9 cellular contexts compared by ENCODE assay signal in the genomic region with DNA sequence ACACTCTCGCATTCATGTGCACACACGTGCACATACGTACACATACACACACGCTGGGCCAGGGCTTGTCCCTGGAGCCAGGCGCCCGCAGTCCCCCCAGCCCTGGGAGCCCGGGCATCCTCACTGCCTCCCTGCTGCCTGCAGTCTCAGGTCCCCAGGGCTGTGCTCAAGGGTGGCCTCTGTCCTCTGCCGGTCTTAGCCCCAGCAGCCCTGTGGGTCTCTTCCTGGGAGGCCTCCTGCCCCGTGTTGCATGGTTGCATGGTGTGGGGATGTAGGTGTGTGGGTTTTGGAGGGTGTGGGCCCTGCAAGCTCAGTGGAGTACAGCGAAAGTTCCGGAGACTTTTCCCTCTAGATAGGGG.
A peak's percentile ranks its signal among the peaks of the same experiment; 100 is the strongest.
DNase-seq lines count a peak whose midpoint lies in the region; ATAC-seq and TF ChIP-seq lines count a peak whose summit lies in the region.
"Had no signal": no experiment of that assay in that cellular context is flagged by ENCODE, and none has a peak within 500 bp of the region (broad histone marks: within the 10 kb centered on the region; RNA-seq: fewer than 3 reads in every experiment).

No MANE protein-coding gene starts in this region.

- H3K4me3 Mint-ChIP-seq in CD4-positive, alpha-beta T cell, result peak overlapping the region; percentile 88
- H3K4me3 Mint-ChIP-seq in HFFc6 (peak overlapping the region; percentile 57), osteocyte (ENCODE audit: unreplicated experiment) (no peak overlapping the region)
- peak overlapping the region; percentile 80 for H3K4me3 Mint-ChIP-seq in activated naive CD8-positive, alpha-beta T cell treated with anti-CD3 and anti-CD28 coated beads, Interleukin-2, amount 50 U/mL, for 24 hours
- peak overlapping the region in 9 of 10 donors; percentile 73 to 90 (median 85) for H3K4me3 Mint-ChIP-seq in naive thymus-derived CD8-positive, alpha-beta T cell

- no peaks in the 10 kb centered on the region for H3K27me3 ChIP-seq in CD4-positive, alpha-beta T cell (ENCODE audit: control insufficient read depth, insufficient read depth, low read length)
- H3K27me3 ChIP-seq: brain microvascular endothelial cell had no signal

- H3K27ac Mint-ChIP-seq in CD4-positive, alpha-beta T cell, result peak overlapping the region; percentile 28
- H3K27ac Mint-ChIP-seq in HFFc6 (no peak overlapping the region), osteocyte (ENCODE audit: unreplicated experiment) (no peak overlapping the region)
- peak overlapping the region; percentile 76 for H3K27ac Mint-ChIP-seq in activated naive CD8-positive, alpha-beta T cell treated with anti-CD3 and anti-CD28 coated beads, Interleukin-2, amount 50 U/mL, for 24 hours
- peak overlapping the region in 5 of 10 donors; percentile 80 to 93 (median 84) for H3K27ac Mint-ChIP-seq in naive thymus-derived CD8-positive, alpha-beta T cell

- ATAC-seq in CD4-positive, alpha-beta T cell (ENCODE audit: poor library complexity), result no peak
- no peak for ATAC-seq in activated naive CD8-positive, alpha-beta T cell treated with anti-CD3 and anti-CD28 coated beads, Interleukin-2, amount 50 U/mL, for 24 hours
- ATAC-seq in naive thymus-derived CD8-positive, alpha-beta T cell, result no peak
- ATAC-seq in GM21529 (IDR thresholded peaks at IDR 0.05; ENCODE audit: unreplicated experiment), result no peak

- CTCF ChIA-PET in CD4-positive, alpha-beta T cell (lab: Charles Lee), result no interaction called here

- H3K36me3 Mint-ChIP-seq in CD4-positive, alpha-beta T cell (ENCODE audit: low read depth), result no peaks in the 10 kb centered on the region
- H3K36me3 Mint-ChIP-seq in HFFc6 (ENCODE audit: low read depth), result no peaks in the 10 kb centered on the region
- H3K36me3 Mint-ChIP-seq in activated naive CD8-positive, alpha-beta T cell treated with anti-CD3 and anti-CD28 coated beads, Interleukin-2, amount 50 U/mL, for 24 hours (ENCODE audit: low read depth), result no peaks in the 10 kb centered on the region
- H3K36me3 Mint-ChIP-seq in naive thymus-derived CD8-positive, alpha-beta T cell, result no peaks in the 10 kb centered on the region
- H3K36me3 Mint-ChIP-seq in osteocyte (ENCODE audit: unreplicated experiment), result no peaks in the 10 kb centered on the region

- POLR2A ChIA-PET in CD4-positive, alpha-beta T cell (lab: Charles Lee), result interaction anchor here (2.7 kb wide), 1 partner anchor 14 kb away, joined by 9 read pairs; no protein-coding TSS in a partner anchor
- POLR2A ChIA-PET in naive thymus-derived CD8-positive, alpha-beta T cell (lab: Charles Lee), result interaction anchor here (2.0 kb wide), 1 partner anchor 14 kb away, joined by 14 read pairs; no protein-coding TSS in a partner anchor

- H3K27me3 Mint-ChIP-seq in CD4-positive, alpha-beta T cell, result no peaks in the 10 kb centered on the region
- H3K27me3 Mint-ChIP-seq in HFFc6 (ENCODE audit: insufficient read depth), result peaks cover 3% of the 10 kb centered on the region
- H3K27me3 Mint-ChIP-seq in activated naive CD8-positive, alpha-beta T cell treated with anti-CD3 and anti-CD28 coated beads, Interleukin-2, amount 50 U/mL, for 24 hours, result peaks cover 3% of the 10 kb centered on the region
- peaks cover 0 to 9% (median 3%) of the 10 kb centered on the region in 5 donors for H3K27me3 Mint-ChIP-seq in naive thymus-derived CD8-positive, alpha-beta T cell
- no peaks in the 10 kb centered on the region for H3K27me3 Mint-ChIP-seq in osteocyte (ENCODE audit: unreplicated experiment)

- no peaks in the 10 kb centered on the region for H3K9me3 ChIP-seq in CD4-positive, alpha-beta T cell (ENCODE audit: control insufficient read depth, low read length)

- H3K9me3 Mint-ChIP-seq in CD4-positive, alpha-beta T cell, result no peaks in the 10 kb centered on the region
- H3K9me3 Mint-ChIP-seq in HFFc6 (no peaks in the 10 kb centered on the region), osteocyte (ENCODE audit: unreplicated experiment) (no peaks in the 10 kb centered on the region)
- no peaks in the 10 kb centered on the region for H3K9me3 Mint-ChIP-seq in activated naive CD8-positive, alpha-beta T cell treated with anti-CD3 and anti-CD28 coated beads, Interleukin-2, amount 50 U/mL, for 24 hours
- no peaks in the 10 kb centered on the region for H3K9me3 Mint-ChIP-seq in naive thymus-derived CD8-positive, alpha-beta T cell

- H3K4me1 Mint-ChIP-seq in CD4-positive, alpha-beta T cell (ENCODE audit: low read depth), result peaks cover 44% of the 10 kb centered on the region
- H3K4me1 Mint-ChIP-seq in HFFc6 (ENCODE audit: low read depth) (peaks cover 44% of the 10 kb centered on the region), osteocyte (ENCODE audit: unreplicated experiment) (peaks cover 47% of the 10 kb centered on the region)
- peaks cover 30% of the 10 kb centered on the region for H3K4me1 Mint-ChIP-seq in activated naive CD8-positive, alpha-beta T cell treated with anti-CD3 and anti-CD28 coated beads, Interleukin-2, amount 50 U/mL, for 24 hours
- H3K4me1 Mint-ChIP-seq in naive thymus-derived CD8-positive, alpha-beta T cell, result peaks cover 20 to 42% (median 27%) of the 10 kb centered on the region in 4 donors

- H3K27ac ChIP-seq in CD4-positive, alpha-beta T cell (ENCODE audit: low read depth, low read length), result no peak overlapping the region

- no peak for TF ChIP-seq CTCF in CD4-positive, alpha-beta T cell (IDR thresholded peaks at IDR 0.05)
- TF ChIP-seq CTCF in HFFc6 (IDR thresholded peaks at IDR 0.05) (no peak), osteocyte (IDR thresholded peaks at IDR 0.05) (no peak)

- DNase-seq in CD4-positive, alpha-beta T cell, result no peak
- DNase-seq in HFFc6, result no peak
- DNase-seq in activated naive CD8-positive, alpha-beta T cell treated with anti-CD3 and anti-CD28 coated beads, Interleukin-2, amount 50 U/mL, for 24 hours, result no peak
- no peak for DNase-seq in naive thymus-derived CD8-positive, alpha-beta T cell
- no peak for DNase-seq in osteocyte (ENCODE audit: extremely low spot score, unreplicated experiment)
- DNase-seq in AML-193 (lab: John Stamatoyannopoulos, UW), result no peak
- no peak for DNase-seq in effector CD4-positive, alpha-beta T cell

- intact Hi-C loops in CD4-positive, alpha-beta T cell (cut with DNase I, micrococcal nuclease), result loop anchor here (2.0 to 10.0 kb wide), 2 partner anchors 53 to 163 kb away; a partner anchor contains a TSS

Comparison
In these comparisons a context has a peak if more than half of its experiments do, and no peak if none do; other contexts are left out.
1. H3K27ac Mint-ChIP-seq: peak in CD4-positive, alpha-beta T cell (single experiment) and activated naive CD8-positive, alpha-beta T cell treated with anti-CD3 and anti-CD28 coated beads, Interleukin-2, amount 50 U/mL, for 24 hours (single experiment); none in HFFc6 (single experiment) and osteocyte (single experiment).